In the genomic region with DNA sequence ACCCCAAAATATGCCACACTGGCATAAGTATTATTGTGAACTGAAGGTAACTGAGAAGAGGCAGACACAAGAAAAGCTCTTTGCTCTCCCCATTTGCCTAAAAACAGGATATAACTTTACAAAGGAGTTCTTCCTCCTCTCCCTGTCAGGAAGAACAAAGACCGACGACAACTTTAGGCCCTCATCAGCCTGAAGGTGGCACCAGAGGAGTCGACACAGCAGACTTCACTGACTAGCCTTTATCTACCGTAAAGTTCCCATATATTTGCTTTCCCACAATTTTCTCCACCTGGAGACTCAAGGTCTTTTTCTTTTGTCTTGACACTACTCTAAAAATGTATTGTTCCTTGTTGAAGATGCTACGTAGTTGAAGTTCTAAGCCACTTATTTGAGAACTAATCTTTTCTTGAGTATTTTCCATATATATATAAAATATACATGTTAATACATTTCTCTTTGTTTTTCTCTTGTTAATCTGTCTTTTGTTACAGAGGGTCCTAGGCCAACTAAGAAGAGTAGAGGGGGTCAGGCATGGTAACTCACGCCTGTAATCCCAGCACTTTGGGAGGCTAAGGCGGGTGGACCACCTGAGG, we compare ENCODE assay signal across 8 cellular contexts. TPM values are rescaled to one million over a fixed set of nuclear protein-coding genes. Genes with fewer than 3 reads are reported as not detected.
DNase-seq lines count a peak whose midpoint lies in the region; ATAC-seq and TF ChIP-seq lines count a peak whose summit lies in the region.

No MANE protein-coding gene starts in this region.

- H3K36me3 Mint-ChIP-seq in T-helper 17 cell (ENCODE audit: low read depth) = no peaks in the 10 kb centered on the region

- intact Hi-C loops in esophagus squamous epithelium (cut with DNase I) = no loop called here

- peak overlapping the region; percentile 75 for H3K27ac ChIP-seq in HUES48 (ENCODE audit: low read depth, low read length)
- no peak overlapping the region for H3K27ac ChIP-seq in esophagus squamous epithelium
- H3K27ac ChIP-seq in suprapubic skin = no peak overlapping the region

- peaks cover 20% of the 10 kb centered on the region for H3K27me3 Mint-ChIP-seq in T-helper 17 cell

- TF ChIP-seq CTCF in esophagus squamous epithelium (IDR thresholded peaks at IDR 0.05) = peak; percentile 29 to 60 (median 48)
- TF ChIP-seq CTCF in suprapubic skin (IDR thresholded peaks at IDR 0.05) = peak in 1 of 2 donors; percentile 36

- no peak for TF ChIP-seq POLR2A in esophagus squamous epithelium (IDR thresholded peaks at IDR 0.05)
- no peak for TF ChIP-seq POLR2A in suprapubic skin (IDR thresholded peaks at IDR 0.05)

- H3K9me3 ChIP-seq in HUES48 (ENCODE audit: control insufficient read depth, insufficient read depth, low read length) (no peaks in the 10 kb centered on the region), T-helper 17 cell (ENCODE audit: control insufficient read depth, low read length, poor library complexity, severe bottlenecking) (no peaks in the 10 kb centered on the region), esophagus squamous epithelium (no peaks in the 10 kb centered on the region), suprapubic skin (peaks cover 4% of the 10 kb centered on the region)

- peak overlapping the region; percentile 35; the same call in 1 of the 2 replicates for H3K9ac ChIP-seq in HUES48 (ENCODE audit: low read depth, low read length)

- no peak overlapping the region for H3K27ac Mint-ChIP-seq in T-helper 17 cell

- H3K4me1 Mint-ChIP-seq in T-helper 17 cell = peaks cover 4% of the 10 kb centered on the region

- H3K4me3 Mint-ChIP-seq in T-helper 17 cell = no peak overlapping the region

- ATAC-seq in T-helper 17 cell (peak; percentile 64), GM18502 (IDR thresholded peaks at IDR 0.05; ENCODE audit: poor library complexity, unreplicated experiment) (no peak)

- DNase-seq in NCI-H748 (lab: John Stamatoyannopoulos, UW; ENCODE audit: unreplicated experiment) (peak; percentile 27), NCI-H748 treated with DMSO at 0.1 percent for 48 hours (lab: John Stamatoyannopoulos, UW) (no peak), T-helper 17 cell (no peak), esophagus squamous epithelium (lab: John Stamatoyannopoulos, UW) (no peak), myocyte (ENCODE audit: low read depth) (peak; percentile 74), suprapubic skin (ENCODE audit: low spot score in 2 of 2) (no peak)

- H3K4me3 ChIP-seq in HUES48 (ENCODE audit: low read depth, low read length) (no peak overlapping the region), esophagus squamous epithelium (no peak overlapping the region), suprapubic skin (no peak overlapping the region)

- whole genome bisulfite sequencing in esophagus squamous epithelium, 2 donors = 34% methylated on average over 7 of the region's 7 CpGs
- WGBS in suprapubic skin = 36% methylated on average over 7 of the region's 7 CpGs

- H3K27me3 ChIP-seq in HUES48 (ENCODE audit: control insufficient read depth, insufficient read depth, low read length) = no peaks in the 10 kb centered on the region
- H3K27me3 ChIP-seq in esophagus squamous epithelium = peaks cover 0 to 6% (median 0%) of the 10 kb centered on the region in 4 donors
- H3K27me3 ChIP-seq in suprapubic skin = peaks cover 5% of the 10 kb centered on the region

- no peak for TF ChIP-seq EP300 in suprapubic skin (IDR thresholded peaks at IDR 0.05)

- no peaks in the 10 kb centered on the region for H3K36me3 ChIP-seq in HUES48 (ENCODE audit: control insufficient read depth, insufficient read depth, low read length)
- H3K36me3 ChIP-seq in esophagus squamous epithelium = no peaks in the 10 kb centered on the region
- H3K36me3 ChIP-seq in suprapubic skin = no peaks in the 10 kb centered on the region

- H3K4me1 ChIP-seq in HUES48 (ENCODE audit: control insufficient read depth, insufficient read depth, low read length) (peaks cover 25% of the 10 kb centered on the region), esophagus squamous epithelium (no peaks in the 10 kb centered on the region), suprapubic skin (no peaks in the 10 kb centered on the region)

RNA-seq across cellular contexts. Expression of a gene that starts 16.2 kb away (rescaled TPM):
- total RNA-seq in T-helper 17 cell (not detected), esophagus squamous epithelium (under 1 TPM in 2 of 4 donors, not detected in 2; 0.18 to 0.19 TPM), myocyte (104 and 142 TPM in 2 replicates), suprapubic skin (not detected)
- 21.6 TPM for polyA plus RNA-seq in myocyte (2012)

RNA-seq across cellular contexts. Expression of a gene that starts 55.2 kb away (rescaled TPM):
- 100 to 1,000 TPM; 356 to 408 TPM for total RNA-seq in T-helper 17 cell
- total RNA-seq in esophagus squamous epithelium = 10 to 100 TPM; 11.9 to 35.6 (median 19.7) TPM
- 10.6 and 13.7 TPM in 2 replicates for total RNA-seq in myocyte
- polyA plus RNA-seq in myocyte (2012) = 19.7 TPM
- 100 to 1,000 TPM in 2 of 4 donors, 10 to 100 TPM in 2; 69.1 to 234 (median 156) TPM for total RNA-seq in suprapubic skin

Comparison
In these comparisons a context has a peak if more than half of its experiments do, and no peak if none do; other contexts are left out.
1. DNase-seq: peak in NCI-H748 (single experiment) and myocyte (single experiment); none in NCI-H748 treated with DMSO at 0.1 percent for 48 hours (single experiment), T-helper 17 cell (0 of 3), esophagus squamous epithelium (single experiment) and suprapubic skin (0 of 2).
2. RNA of a gene that starts 16.2 kb away (total RNA-seq): 104 to 142 TPM in myocyte; 0.18 to 0.19 TPM in esophagus squamous epithelium, not detected in T-helper 17 cell and not detected in suprapubic skin; every median in the first group is over 10 times any median in the second.